In genomic region chr15:39919396-39919739, GRCh38 we compare ENCODE assay signal across 9 cellular contexts. TPM values are rescaled to one million over a fixed set of nuclear protein-coding genes. Genes with fewer than 3 reads are reported as not detected.
DNase-seq lines count a peak whose midpoint lies in the region; ATAC-seq, FAIRE-seq and TF ChIP-seq lines count a peak whose summit lies in the region.
"Had no signal": no experiment of that assay in that cellular context is flagged by ENCODE, and none has a peak within 500 bp of the region (broad histone marks: within the 10 kb centered on the region; RNA-seq: fewer than 3 reads in every experiment).

No MANE protein-coding gene starts in this region.

- H3K4me3 ChIP-seq in CD8-positive, alpha-beta T cell (ENCODE audit: low read depth, low read length), result peak overlapping the region; percentile 69
- H3K4me3 ChIP-seq in SJSA1, result peak overlapping the region; percentile 76
- H3K4me3 ChIP-seq in fibroblast of lung (replicated peaks in 1 of 4; ENCODE audit: control extremely low read depth in 1 of 4, insufficient read depth in 1 of 4, low read depth in 3 of 4, low read length in 4 of 4), result peak overlapping the region; percentile 50 to 84 (median 82)
- H3K4me3 ChIP-seq in pancreas, result peak overlapping the region; percentile 32 to 65 (median 59)

- peaks cover 50% of the 10 kb centered on the region for H3K79me2 ChIP-seq in fibroblast of lung (ENCODE audit: control insufficient read depth, insufficient read depth, low read length)

- H3K9ac ChIP-seq in fibroblast of lung (ENCODE audit: insufficient read depth, low read length), result peak overlapping the region; percentile 95

- H3K27ac ChIP-seq in CD8-positive, alpha-beta T cell (ENCODE audit: low read depth, low read length), result no peak overlapping the region
- peak overlapping the region; percentile 95 for H3K27ac ChIP-seq in SJSA1
- peak overlapping the region; percentile 89 for H3K27ac ChIP-seq in fibroblast of lung (ENCODE audit: insufficient read depth, low read length)
- no peak overlapping the region for H3K27ac ChIP-seq in pancreas

- no peak for ATAC-seq in CD8-positive, alpha-beta T cell
- ATAC-seq in pancreas (no peak), HG02973 (IDR thresholded peaks at IDR 0.05; ENCODE audit: unreplicated experiment) (no peak)

- H3K27me3 Mint-ChIP-seq in CD8-positive, alpha-beta T cell (ENCODE audit: low read depth), result peaks cover 22% of the 10 kb centered on the region

- peak in 1 of 7 experiments; percentile 49 for DNase-seq in CD8-positive, alpha-beta T cell
- DNase-seq in SJSA1 (ENCODE audit: low read depth in 1 of 2, low spot score in 2 of 2) (no peak), fibroblast of lung (ENCODE audit: low read depth in 2 of 2) (no peak), pancreas (no peak), SW480 (ENCODE audit: low spot score) (no peak), HuH-7 (ENCODE audit: low spot score) (no peak)
- no peak for DNase-seq in stimulated activated CD4-positive, alpha-beta T cell treated with anti-CD3 and anti-CD28 coated beads, Interleukin-4, amount 100 ng/mL, for 4 hours

- CTCF ChIA-PET in CD8-positive, alpha-beta T cell (lab: Charles Lee), result interaction anchor here (0.9 kb wide), 1 partner anchor 9 kb away, joined by 3 read pairs; no protein-coding TSS in a partner anchor

- no peak for FAIRE-seq in pancreas (lab: Jason Lieb, UNC)
- FAIRE-seq: GM19239 had no signal

- TF ChIP-seq CTCF in CD8-positive, alpha-beta T cell (IDR thresholded peaks at IDR 0.05), result no peak
- TF ChIP-seq CTCF in fibroblast of lung (conservative IDR thresholded peaks at IDR 0.05 in 1 of 2, IDR thresholded peaks at IDR 0.05 in 1 of 2; ENCODE audit: low read depth in 1 of 2, low read length in 2 of 2) (no peak), pancreas (IDR thresholded peaks at IDR 0.05) (no peak)

- H3K4me2 ChIP-seq in fibroblast of lung (ENCODE audit: extremely low read depth, insufficient read depth, low read length), result peak overlapping the region; percentile 29

- no peak overlapping the region for H2AFZ ChIP-seq in fibroblast of lung (ENCODE audit: low read length)

- POLR2A ChIA-PET in CD8-positive, alpha-beta T cell (lab: Charles Lee), result no interaction called here

- peaks cover 7% of the 10 kb centered on the region for H3K27me3 ChIP-seq in CD8-positive, alpha-beta T cell (ENCODE audit: insufficient read depth, low read length)
- H3K27me3 ChIP-seq in SJSA1 (replicated peaks) (no peaks in the 10 kb centered on the region), fibroblast of lung (ENCODE audit: control insufficient read depth, insufficient read depth, low read length) (no peaks in the 10 kb centered on the region), pancreas (peaks cover 0 to 6% (median 0%) of the 10 kb centered on the region in 4 donors)

- intact Hi-C loops in CD8-positive, alpha-beta T cell (cut with DNase I, micrococcal nuclease), result loop anchor here in 1 of 2 experiments (5.0 kb wide), 1 partner anchor 113 kb away; no protein-coding TSS in a partner anchor
- intact Hi-C loops in pancreas (cut with DNase I), result no loop called here

- peak overlapping the region; percentile 73 for H3K4me3 Mint-ChIP-seq in CD8-positive, alpha-beta T cell

- H3K36me3 ChIP-seq in CD8-positive, alpha-beta T cell (ENCODE audit: insufficient read depth, low read length), result no peaks in the 10 kb centered on the region
- H3K36me3 ChIP-seq in SJSA1 (peaks cover 33% of the 10 kb centered on the region), fibroblast of lung (ENCODE audit: control insufficient read depth, insufficient read depth, low read length) (no peaks in the 10 kb centered on the region), pancreas (no peaks in the 10 kb centered on the region)

- no peak overlapping the region for H3K27ac Mint-ChIP-seq in CD8-positive, alpha-beta T cell

- H3K9me3 Mint-ChIP-seq in CD8-positive, alpha-beta T cell, result peaks cover 5% of the 10 kb centered on the region

- H3K4me1 Mint-ChIP-seq in CD8-positive, alpha-beta T cell (ENCODE audit: low read depth), result peaks cover 13% of the 10 kb centered on the region

- H3K9me3 ChIP-seq in CD8-positive, alpha-beta T cell (ENCODE audit: low read length), result no peaks in the 10 kb centered on the region
- H3K9me3 ChIP-seq in SJSA1 (replicated peaks), result 0 out of 2 replicates have a peak, but pooled peaks cover 2% of the 10 kb centered on the region
- no peaks in the 10 kb centered on the region for H3K9me3 ChIP-seq in fibroblast of lung (ENCODE audit: control insufficient read depth, insufficient read depth, low read depth, low read length)
- no peaks in the 10 kb centered on the region for H3K9me3 ChIP-seq in pancreas

- H3K36me3 Mint-ChIP-seq in CD8-positive, alpha-beta T cell, result no peaks in the 10 kb centered on the region

- 6 to 7% methylated on average over 15 of the region's 15 CpGs for WGBS in pancreas, 2 donors

- peaks cover 19% of the 10 kb centered on the region for H3K4me1 ChIP-seq in CD8-positive, alpha-beta T cell (ENCODE audit: insufficient read depth, low read length)
- H3K4me1 ChIP-seq in SJSA1 (replicated peaks) (peaks cover 18% of the 10 kb centered on the region), fibroblast of lung (ENCODE audit: control insufficient read depth, extremely low read depth, insufficient read depth, low read length) (peaks cover 2% of the 10 kb centered on the region), pancreas (peaks cover 6 to 9% (median 8%) of the 10 kb centered on the region in 3 donors)

- no peaks in the 10 kb centered on the region for H4K20me1 ChIP-seq in fibroblast of lung (ENCODE audit: control insufficient read depth, extremely low read depth, insufficient read depth, low read length)

RNA-seq across cellular contexts. Expression of gene GPR176, which starts 0.7 kb away (rescaled TPM):
- total RNA-seq in CD8-positive, alpha-beta T cell, result under 1 TPM in 1 of 2 experiments, not detected in 1; 0.14 TPM
- 69.5 and 117 TPM in 2 replicates for total RNA-seq in SJSA1 (2014; rRNA removed; shearing (Covaris generic))
- total RNA-seq in fibroblast of lung, result 79.6 and 179 TPM in 2 replicates
- 99.9 and 124 TPM in 2 replicates for polyA plus RNA-seq in fibroblast of lung
- polyA plus RNA-seq in fibroblast of lung (2012), result 92.3 and 114 TPM in 2 replicates
- 671 and 740 TPM in 2 replicates for polyA minus RNA-seq in fibroblast of lung (ENCODE audit: low replicate concordance)
- 1 to 10 TPM in 2 of 6 donors, under 1 TPM in 4; 0.16 to 6.8 (median 0.60) TPM for total RNA-seq in pancreas
- polyA plus RNA-seq in pancreas, result 1 to 10 TPM; 1.0 to 1.1 TPM

RNA-seq across cellular contexts. Expression of gene EIF2AK4, which starts 14.5 kb away (rescaled TPM):
- total RNA-seq in CD8-positive, alpha-beta T cell, result 1 to 10 TPM; 7.8 to 9.9 TPM
- total RNA-seq in SJSA1 (2014; rRNA removed; shearing (Covaris generic)), result 31.4 and 59.9 TPM in 2 replicates
- total RNA-seq in fibroblast of lung, result 59.8 and 97.4 TPM in 2 replicates
- polyA plus RNA-seq in fibroblast of lung, result 78.0 and 88.4 TPM in 2 replicates
- polyA plus RNA-seq in fibroblast of lung (2012), result 51.6 and 58.9 TPM in 2 replicates
- 69.7 and 77.2 TPM in 2 replicates for polyA minus RNA-seq in fibroblast of lung (ENCODE audit: low replicate concordance)
- total RNA-seq in pancreas, result 10 to 100 TPM in 5 of 6 donors, 1 to 10 TPM in 1; 9.9 to 19.7 (median 11.7) TPM
- 10 to 100 TPM; 23.2 to 31.1 TPM for polyA plus RNA-seq in pancreas

Comparison
In these comparisons a context has a peak if more than half of its experiments do, and no peak if none do; other contexts are left out.
1. H3K27ac ChIP-seq: peak in SJSA1 (single experiment) and fibroblast of lung (single experiment); none in CD8-positive, alpha-beta T cell (single experiment) and pancreas (0 of 4).
2. Peak in every context shown above with its lines, with median percentiles within 50 percentile points of each other: H3K4me3 ChIP-seq.